9 cellular contexts compared by ENCODE assay signal in genomic region chr20:3751664-3752385, GRCh38. TPM values are rescaled to one million over a fixed set of nuclear protein-coding genes. Genes with fewer than 3 reads are reported as not detected.
A peak's percentile ranks its signal among the peaks of the same experiment; 100 is the strongest.
DNase-seq lines count a peak whose midpoint lies in the region; ATAC-seq and TF ChIP-seq lines count a peak whose summit lies in the region.
"Had no signal": no experiment of that assay in that cellular context is flagged by ENCODE, and none has a peak within 500 bp of the region (broad histone marks: within the 10 kb centered on the region; RNA-seq: fewer than 3 reads in every experiment).

No MANE protein-coding gene starts in this region.

- H3K9me3 ChIP-seq in HUES64 (ENCODE audit: insufficient read depth, low read depth, low read length) = no peaks in the 10 kb centered on the region
- H3K9me3 ChIP-seq in thyroid gland = no peaks in the 10 kb centered on the region
- H3K9me3 ChIP-seq in Caco-2 = no peaks in the 10 kb centered on the region

- no peak overlapping the region for H3K27ac Mint-ChIP-seq in natural killer cell
- H3K27ac Mint-ChIP-seq in Caco-2 (ENCODE audit: unreplicated experiment) = no peak overlapping the region

- WGBS in HUES64 = 4% methylated on average over 96 of the region's 96 CpGs
- WGBS in thyroid gland, 2 donors = 35 to 55% methylated on average over 25 to 49 of the region's 96 CpGs

- H3K4me1 Mint-ChIP-seq in natural killer cell (peaks cover 0 to 4% of the 10 kb centered on the region in 2 donors), Caco-2 (ENCODE audit: low read depth, unreplicated experiment) (no peaks in the 10 kb centered on the region)

- H3K36me3 Mint-ChIP-seq in natural killer cell (no peaks in the 10 kb centered on the region), Caco-2 (ENCODE audit: insufficient read depth, unreplicated experiment) (peaks cover 19% of the 10 kb centered on the region)

- TF ChIP-seq POLR2A in thyroid gland (IDR thresholded peaks at IDR 0.05) = no peak

- DNase-seq in activated CD4-positive, alpha-beta T cell treated with anti-CD3 and anti-CD28 coated beads, Interleukin-2, amount 50 U/mL, for 1 hour = peak; percentile 67
- peak; percentile 86 for DNase-seq in epidermal melanocyte (ENCODE audit: insufficient read length, low spot score)
- DNase-seq in natural killer cell = no peak
- peak; percentile 51 to 63 for DNase-seq in thyroid gland
- no peak for DNase-seq in Caco-2
- DNase-seq in RKO (ENCODE audit: low spot score) = no peak

- peaks cover 51% of the 10 kb centered on the region for H3K27me3 ChIP-seq in HUES64 (ENCODE audit: insufficient read depth, low read length)
- no peaks in the 10 kb centered on the region for H3K27me3 ChIP-seq in thyroid gland
- H3K27me3 ChIP-seq in Caco-2 (replicated peaks; ENCODE audit: control insufficient read depth, insufficient read depth, low read length) = no peaks in the 10 kb centered on the region

- H3K4me1 ChIP-seq in HUES64 (ENCODE audit: insufficient read depth, low read length) = 0 out of 2 replicates have a peak, but pooled peaks cover 7% of the 10 kb centered on the region
- H3K4me1 ChIP-seq in thyroid gland = peaks cover 6 to 21% of the 10 kb centered on the region in 2 donors
- H3K4me1 ChIP-seq in Caco-2 = no peaks in the 10 kb centered on the region

- peak overlapping the region; percentile 29 for H3K4me3 Mint-ChIP-seq in natural killer cell
- H3K4me3 Mint-ChIP-seq in Caco-2 (ENCODE audit: unreplicated experiment) = no peak overlapping the region

- POLR2A ChIA-PET in Caco-2 (lab: Charles Lee) = no interaction called here

- H3K36me3 ChIP-seq in HUES64 (ENCODE audit: insufficient read depth, low read length) (peaks cover 17% of the 10 kb centered on the region), thyroid gland (no peaks in the 10 kb centered on the region), Caco-2 (ENCODE audit: control insufficient read depth, insufficient read depth, low read length) (0 out of 2 replicates have a peak, but pooled peaks cover 1% of the 10 kb centered on the region)

- CTCF ChIA-PET in Caco-2 (lab: Charles Lee) = interaction anchor here (1.1 to 1.4 kb wide), 2 partner anchors 17 to 36 kb away, joined by 4 to 7 read pairs; no protein-coding TSS in a partner anchor

- H3K4me3 ChIP-seq in HUES64 (ENCODE audit: low read length) (peak overlapping the region; percentile 60), thyroid gland (replicated peaks in 1 of 3) (peak overlapping the region in 1 of 3 donors; percentile 19), Caco-2 (ENCODE audit: low read depth, low read length) (no peak overlapping the region)

- intact Hi-C loops in natural killer cell (cut with micrococcal nuclease) = no loop called here
- intact Hi-C loops in thyroid gland (cut with DNase I) = no loop called here
- intact Hi-C loops in Caco-2 (cut with micrococcal nuclease; ENCODE audit: unreplicated experiment) = loop anchor here (2.0 kb wide), 1 partner anchor 17 kb away; no protein-coding TSS in a partner anchor

- H3K27ac ChIP-seq in HUES64 (ENCODE audit: low read depth, low read length) = no peak overlapping the region; the same call in 1 of the 2 replicates
- no peak overlapping the region for H3K27ac ChIP-seq in thyroid gland

- H3K9ac ChIP-seq in HUES64 (ENCODE audit: low read depth, low read length) = peak overlapping the region; percentile 32; the same call in 1 of the 2 replicates

- ATAC-seq in natural killer cell (peak in 2 of 3 donors; percentile 30 to 44), HG02763 (IDR thresholded peaks at IDR 0.05; ENCODE audit: unreplicated experiment) (no peak)

- H3K9me3 Mint-ChIP-seq in natural killer cell (no peaks in the 10 kb centered on the region), Caco-2 (ENCODE audit: unreplicated experiment) (no peaks in the 10 kb centered on the region)

- TF ChIP-seq CTCF in natural killer cell (IDR thresholded peaks at IDR 0.05) = no peak
- TF ChIP-seq CTCF in thyroid gland (IDR thresholded peaks at IDR 0.05) = no peak
- TF ChIP-seq CTCF in Caco-2 (IDR thresholded peaks at IDR 0.05; ENCODE audit: insufficient read depth in 1 of 2, low read depth in 1 of 2, low read length in 1 of 2, severe bottlenecking in 1 of 2, unreplicated experiment in 1 of 2) = no peak

- BruUV-seq in Caco-2 (replicated peaks; lab: Mats Ljungman, UMichigan) = no TSS peak

- no peaks in the 10 kb centered on the region for H3K27me3 Mint-ChIP-seq in natural killer cell (ENCODE audit: low read depth in 2 of 2)
- no peaks in the 10 kb centered on the region for H3K27me3 Mint-ChIP-seq in Caco-2 (ENCODE audit: insufficient read depth, unreplicated experiment)

RNA-seq across cellular contexts. Expression of gene ADISSP, which starts 15.7 kb away (rescaled TPM):
- 78.0 TPM for polyA plus RNA-seq in HUES64 (2013, experiment 1 of 2)
- 81.8 TPM for polyA plus RNA-seq in HUES64 (2013, experiment 2 of 2)
- total RNA-seq in natural killer cell = 10 to 100 TPM; 10.1 to 13.5 (median 12.3) TPM
- total RNA-seq in thyroid gland = 10 to 100 TPM; 11.6 to 17.0 (median 16.3) TPM
- 54.7 and 56.1 TPM in 2 replicates for total RNA-seq in Caco-2 (2022)

RNA-seq across cellular contexts. Expression of gene HSPA12B, which starts 19.3 kb away (rescaled TPM):
- polyA plus RNA-seq in HUES64 (2013, experiment 1 of 2) = 1.4 TPM
- 2.9 TPM for polyA plus RNA-seq in HUES64 (2013, experiment 2 of 2)
- not detected for total RNA-seq in natural killer cell
- total RNA-seq in thyroid gland = 10 to 100 TPM in 2 of 4 donors, 1 to 10 TPM in 2; 7.3 to 19.4 (median 13.1) TPM
- not detected in 2 replicates for total RNA-seq in Caco-2 (2022)

RNA-seq across cellular contexts. Expression of gene SPEF1, which starts 29.4 kb away (rescaled TPM):
- polyA plus RNA-seq in HUES64 (2013, experiment 1 of 2) = 0.45 TPM
- polyA plus RNA-seq in HUES64 (2013, experiment 2 of 2) = 0.38 TPM
- total RNA-seq in natural killer cell = under 1 TPM in 1 of 3 donors, not detected in 2; 0.23 TPM
- 1 to 10 TPM in 3 of 4 donors, under 1 TPM in 1; 0.13 to 2.5 (median 2.0) TPM for total RNA-seq in thyroid gland
- total RNA-seq in Caco-2 (2022) = not detected in 2 replicates

RNA-seq across cellular contexts. Expression of gene CENPB, which starts 34.7 kb away (rescaled TPM):
- 43.4 TPM for polyA plus RNA-seq in HUES64 (2013, experiment 1 of 2)
- 42.6 TPM for polyA plus RNA-seq in HUES64 (2013, experiment 2 of 2)
- total RNA-seq in natural killer cell (10 to 100 TPM; 46.7 to 62.6 (median 55.4) TPM), thyroid gland (10 to 100 TPM; 64.8 to 94.9 (median 80.8) TPM), Caco-2 (2022) (72.7 and 84.3 TPM in 2 replicates)

RNA-seq across cellular contexts. Expression of gene SIGLEC1, which starts 39.4 kb away (rescaled TPM):
- polyA plus RNA-seq in HUES64 (2013, experiment 1 of 2) = not detected
- not detected for polyA plus RNA-seq in HUES64 (2013, experiment 2 of 2)
- total RNA-seq in natural killer cell = under 1 TPM; 0.09 to 0.36 (median 0.30) TPM
- 1 to 10 TPM; 2.6 to 9.1 (median 5.0) TPM for total RNA-seq in thyroid gland
- not detected in 2 replicates for total RNA-seq in Caco-2 (2022)
- total RNA-seq: fibroblast of lung had no signal
- polyA plus RNA-seq: fibroblast of lung had no signal

Comparison
In these comparisons a context has a peak if more than half of its experiments do, and no peak if none do; other contexts are left out.
1. DNase-seq: peak in activated CD4-positive, alpha-beta T cell treated with anti-CD3 and anti-CD28 coated beads, Interleukin-2, amount 50 U/mL, for 1 hour (single experiment), epidermal melanocyte (single experiment) and thyroid gland (2 of 2); none in natural killer cell (single experiment), Caco-2 (0 of 2) and RKO (single experiment).